Comparison of ENCODE assay signal across 1 cellular context in the genomic region with DNA sequence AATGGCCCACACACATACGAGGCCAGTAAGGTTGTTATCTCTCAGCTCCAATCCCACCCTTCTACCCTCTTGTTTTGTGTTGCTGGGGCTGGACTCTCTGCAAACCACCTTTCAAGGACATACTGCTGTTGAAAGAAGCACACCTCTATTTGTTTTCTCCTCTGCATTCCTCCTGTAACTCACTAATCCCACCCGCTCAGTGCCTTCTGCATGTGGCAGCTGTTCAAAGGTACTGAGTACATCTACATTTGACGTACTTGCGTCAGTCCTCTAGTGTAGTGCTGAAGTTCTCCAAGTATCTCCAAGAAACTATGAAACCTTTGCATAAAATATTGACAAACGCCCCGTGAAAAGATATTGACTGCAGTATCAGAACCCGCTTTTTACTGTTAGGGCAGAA.
TF ChIP-seq lines count a peak whose summit lies in the region.

No MANE protein-coding gene starts in this region.

TF ChIP-seq in HepG2, 621 proteins besides CTCF, POLR2A, EP300 and RAD21 (continued from another document):
- TF ChIP-seq, protein P1, sequence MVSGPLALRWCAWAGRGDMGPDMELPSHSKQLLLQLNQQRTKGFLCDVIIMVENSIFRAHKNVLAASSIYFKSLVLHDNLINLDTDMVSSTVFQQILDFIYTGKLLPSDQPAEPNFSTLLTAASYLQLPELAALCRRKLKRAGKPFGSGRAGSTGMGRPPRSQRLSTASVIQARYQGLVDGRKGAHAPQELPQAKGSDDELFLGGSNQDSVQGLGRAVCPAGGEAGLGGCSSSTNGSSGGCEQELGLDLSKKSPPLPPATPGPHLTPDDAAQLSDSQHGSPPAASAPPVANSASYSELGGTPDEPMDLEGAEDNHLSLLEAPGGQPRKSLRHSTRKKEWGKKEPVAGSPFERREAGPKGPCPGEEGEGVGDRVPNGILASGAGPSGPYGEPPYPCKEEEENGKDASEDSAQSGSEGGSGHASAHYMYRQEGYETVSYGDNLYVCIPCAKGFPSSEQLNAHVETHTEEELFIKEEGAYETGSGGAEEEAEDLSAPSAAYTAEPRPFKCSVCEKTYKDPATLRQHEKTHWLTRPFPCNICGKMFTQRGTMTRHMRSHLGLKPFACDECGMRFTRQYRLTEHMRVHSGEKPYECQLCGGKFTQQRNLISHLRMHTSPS (CRISPR knock-in tag; IDR thresholded peaks at IDR 0.05; ENCODE audit: low read depth), result no peak
- TF ChIP-seq ZNF543 (CRISPR knock-in tag; IDR thresholded peaks at IDR 0.05) (no peak), ZNF234 (CRISPR knock-in tag; conservative IDR thresholded peaks at IDR 0.05) (no peak), TOE1 (CRISPR knock-in tag; IDR thresholded peaks at IDR 0.05) (no peak), SOX13 (IDR thresholded peaks at IDR 0.05) (no peak), SOX13 (CRISPR knock-in tag; conservative IDR thresholded peaks at IDR 0.05 in 1 of 2, IDR thresholded peaks at IDR 0.05 in 1 of 2) (0 out of 4 replicates have a peak, but pooled peaks of 1 of the 2 experiments have one; percentile 5), ZNF335 (CRISPR knock-in tag; IDR thresholded peaks at IDR 0.05) (no peak), ZNF772 (CRISPR knock-in tag; IDR thresholded peaks at IDR 0.05) (no peak), ZNF883 (CRISPR knock-in tag; IDR thresholded peaks at IDR 0.05; ENCODE audit: not compliant biosample characterization) (no peak), PHF21A (CRISPR knock-in tag; IDR thresholded peaks at IDR 0.05) (no peak), RBAK (CRISPR knock-in tag; IDR thresholded peaks at IDR 0.05) (no peak), ZIK1 (CRISPR knock-in tag; IDR thresholded peaks at IDR 0.05; ENCODE audit: borderline replicate concordance, low read depth) (no peak), PCBP2 (optimal IDR thresholded peaks at IDR 0.05; ENCODE audit: low read depth, low read length, poor library complexity, severe bottlenecking) (no peak), GATAD2A (CRISPR knock-in tag; IDR thresholded peaks at IDR 0.05) (0 out of 2 replicates have a peak, but pooled peaks have one; percentile 17), ZNF232 (CRISPR knock-in tag; IDR thresholded peaks at IDR 0.05; ENCODE audit: borderline replicate concordance) (peak; percentile 100)
- TF ChIP-seq, protein P2, sequence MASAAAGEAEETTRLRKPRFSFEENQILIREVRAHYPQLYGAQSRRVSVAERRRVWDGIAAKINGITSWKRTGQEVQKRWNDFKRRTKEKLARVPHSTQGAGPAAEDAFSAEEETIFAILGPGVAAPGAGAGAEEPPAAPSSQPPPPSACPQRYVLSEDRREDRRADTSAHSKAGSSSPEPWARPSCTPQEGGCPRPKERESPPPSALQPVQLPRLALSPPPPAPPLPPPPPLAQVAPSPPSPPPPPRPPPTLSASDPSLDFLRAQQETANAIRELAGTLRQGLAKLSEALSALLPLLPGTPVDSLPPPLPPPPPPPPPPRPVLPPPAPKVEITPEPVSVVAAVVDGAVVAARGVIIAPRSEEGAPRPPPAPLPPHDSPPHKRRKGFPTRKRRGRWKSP (CRISPR knock-in tag; IDR thresholded peaks at IDR 0.05), result no peak
- TF ChIP-seq, protein P3, sequence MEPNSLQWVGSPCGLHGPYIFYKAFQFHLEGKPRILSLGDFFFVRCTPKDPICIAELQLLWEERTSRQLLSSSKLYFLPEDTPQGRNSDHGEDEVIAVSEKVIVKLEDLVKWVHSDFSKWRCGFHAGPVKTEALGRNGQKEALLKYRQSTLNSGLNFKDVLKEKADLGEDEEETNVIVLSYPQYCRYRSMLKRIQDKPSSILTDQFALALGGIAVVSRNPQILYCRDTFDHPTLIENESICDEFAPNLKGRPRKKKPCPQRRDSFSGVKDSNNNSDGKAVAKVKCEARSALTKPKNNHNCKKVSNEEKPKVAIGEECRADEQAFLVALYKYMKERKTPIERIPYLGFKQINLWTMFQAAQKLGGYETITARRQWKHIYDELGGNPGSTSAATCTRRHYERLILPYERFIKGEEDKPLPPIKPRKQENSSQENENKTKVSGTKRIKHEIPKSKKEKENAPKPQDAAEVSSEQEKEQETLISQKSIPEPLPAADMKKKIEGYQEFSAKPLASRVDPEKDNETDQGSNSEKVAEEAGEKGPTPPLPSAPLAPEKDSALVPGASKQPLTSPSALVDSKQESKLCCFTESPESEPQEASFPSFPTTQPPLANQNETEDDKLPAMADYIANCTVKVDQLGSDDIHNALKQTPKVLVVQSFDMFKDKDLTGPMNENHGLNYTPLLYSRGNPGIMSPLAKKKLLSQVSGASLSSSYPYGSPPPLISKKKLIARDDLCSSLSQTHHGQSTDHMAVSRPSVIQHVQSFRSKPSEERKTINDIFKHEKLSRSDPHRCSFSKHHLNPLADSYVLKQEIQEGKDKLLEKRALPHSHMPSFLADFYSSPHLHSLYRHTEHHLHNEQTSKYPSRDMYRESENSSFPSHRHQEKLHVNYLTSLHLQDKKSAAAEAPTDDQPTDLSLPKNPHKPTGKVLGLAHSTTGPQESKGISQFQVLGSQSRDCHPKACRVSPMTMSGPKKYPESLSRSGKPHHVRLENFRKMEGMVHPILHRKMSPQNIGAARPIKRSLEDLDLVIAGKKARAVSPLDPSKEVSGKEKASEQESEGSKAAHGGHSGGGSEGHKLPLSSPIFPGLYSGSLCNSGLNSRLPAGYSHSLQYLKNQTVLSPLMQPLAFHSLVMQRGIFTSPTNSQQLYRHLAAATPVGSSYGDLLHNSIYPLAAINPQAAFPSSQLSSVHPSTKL (CRISPR knock-in tag; IDR thresholded peaks at IDR 0.05), result 0 out of 2 replicates have a peak, but pooled peaks have one; percentile 13
- TF ChIP-seq, protein P4, sequence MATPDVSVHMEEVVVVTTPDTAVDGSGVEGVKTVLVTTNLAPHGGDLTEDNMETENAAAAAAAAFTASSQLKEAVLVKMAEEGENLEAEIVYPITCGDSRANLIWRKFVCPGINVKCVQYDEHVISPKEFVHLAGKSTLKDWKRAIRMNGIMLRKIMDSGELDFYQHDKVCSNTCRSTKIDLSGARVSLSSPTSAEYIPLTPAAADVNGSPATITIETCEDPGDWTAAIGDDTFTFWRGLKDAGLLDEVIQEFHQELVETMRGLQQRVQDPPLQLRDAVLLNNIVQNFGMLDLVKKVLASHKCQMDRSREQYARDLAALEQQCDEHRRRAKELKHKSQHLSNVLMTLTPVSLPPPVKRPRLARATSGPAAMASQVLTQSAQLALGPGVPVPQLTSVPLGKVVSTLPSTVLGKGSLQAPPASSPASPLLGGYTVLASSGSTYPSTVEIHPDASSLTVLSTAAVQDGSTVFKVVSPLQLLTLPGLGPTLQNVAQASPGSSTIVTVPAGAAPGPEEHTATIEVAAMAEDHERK (CRISPR knock-in tag; IDR thresholded peaks at IDR 0.05; ENCODE audit: low read depth), result no peak
- TF ChIP-seq, protein P5, sequence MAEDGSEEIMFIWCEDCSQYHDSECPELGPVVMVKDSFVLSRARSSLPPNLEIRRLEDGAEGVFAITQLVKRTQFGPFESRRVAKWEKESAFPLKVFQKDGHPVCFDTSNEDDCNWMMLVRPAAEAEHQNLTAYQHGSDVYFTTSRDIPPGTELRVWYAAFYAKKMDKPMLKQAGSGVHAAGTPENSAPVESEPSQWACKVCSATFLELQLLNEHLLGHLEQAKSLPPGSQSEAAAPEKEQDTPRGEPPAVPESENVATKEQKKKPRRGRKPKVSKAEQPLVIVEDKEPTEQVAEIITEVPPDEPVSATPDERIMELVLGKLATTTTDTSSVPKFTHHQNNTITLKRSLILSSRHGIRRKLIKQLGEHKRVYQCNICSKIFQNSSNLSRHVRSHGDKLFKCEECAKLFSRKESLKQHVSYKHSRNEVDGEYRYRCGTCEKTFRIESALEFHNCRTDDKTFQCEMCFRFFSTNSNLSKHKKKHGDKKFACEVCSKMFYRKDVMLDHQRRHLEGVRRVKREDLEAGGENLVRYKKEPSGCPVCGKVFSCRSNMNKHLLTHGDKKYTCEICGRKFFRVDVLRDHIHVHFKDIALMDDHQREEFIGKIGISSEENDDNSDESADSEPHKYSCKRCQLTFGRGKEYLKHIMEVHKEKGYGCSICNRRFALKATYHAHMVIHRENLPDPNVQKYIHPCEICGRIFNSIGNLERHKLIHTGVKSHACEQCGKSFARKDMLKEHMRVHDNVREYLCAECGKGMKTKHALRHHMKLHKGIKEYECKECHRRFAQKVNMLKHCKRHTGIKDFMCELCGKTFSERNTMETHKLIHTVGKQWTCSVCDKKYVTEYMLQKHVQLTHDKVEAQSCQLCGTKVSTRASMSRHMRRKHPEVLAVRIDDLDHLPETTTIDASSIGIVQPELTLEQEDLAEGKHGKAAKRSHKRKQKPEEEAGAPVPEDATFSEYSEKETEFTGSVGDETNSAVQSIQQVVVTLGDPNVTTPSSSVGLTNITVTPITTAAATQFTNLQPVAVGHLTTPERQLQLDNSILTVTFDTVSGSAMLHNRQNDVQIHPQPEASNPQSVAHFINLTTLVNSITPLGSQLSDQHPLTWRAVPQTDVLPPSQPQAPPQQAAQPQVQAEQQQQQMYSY (CRISPR knock-in tag; IDR thresholded peaks at IDR 0.05), result no peak
- TF ChIP-seq, protein P6, sequence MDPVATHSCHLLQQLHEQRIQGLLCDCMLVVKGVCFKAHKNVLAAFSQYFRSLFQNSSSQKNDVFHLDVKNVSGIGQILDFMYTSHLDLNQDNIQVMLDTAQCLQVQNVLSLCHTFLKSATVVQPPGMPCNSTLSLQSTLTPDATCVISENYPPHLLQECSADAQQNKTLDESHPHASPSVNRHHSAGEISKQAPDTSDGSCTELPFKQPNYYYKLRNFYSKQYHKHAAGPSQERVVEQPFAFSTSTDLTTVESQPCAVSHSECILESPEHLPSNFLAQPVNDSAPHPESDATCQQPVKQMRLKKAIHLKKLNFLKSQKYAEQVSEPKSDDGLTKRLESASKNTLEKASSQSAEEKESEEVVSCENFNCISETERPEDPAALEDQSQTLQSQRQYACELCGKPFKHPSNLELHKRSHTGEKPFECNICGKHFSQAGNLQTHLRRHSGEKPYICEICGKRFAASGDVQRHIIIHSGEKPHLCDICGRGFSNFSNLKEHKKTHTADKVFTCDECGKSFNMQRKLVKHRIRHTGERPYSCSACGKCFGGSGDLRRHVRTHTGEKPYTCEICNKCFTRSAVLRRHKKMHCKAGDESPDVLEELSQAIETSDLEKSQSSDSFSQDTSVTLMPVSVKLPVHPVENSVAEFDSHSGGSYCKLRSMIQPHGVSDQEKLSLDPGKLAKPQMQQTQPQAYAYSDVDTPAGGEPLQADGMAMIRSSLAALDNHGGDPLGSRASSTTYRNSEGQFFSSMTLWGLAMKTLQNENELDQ (CRISPR knock-in tag; IDR thresholded peaks at IDR 0.05; ENCODE audit: borderline replicate concordance), result no peak
- TF ChIP-seq, protein P7, sequence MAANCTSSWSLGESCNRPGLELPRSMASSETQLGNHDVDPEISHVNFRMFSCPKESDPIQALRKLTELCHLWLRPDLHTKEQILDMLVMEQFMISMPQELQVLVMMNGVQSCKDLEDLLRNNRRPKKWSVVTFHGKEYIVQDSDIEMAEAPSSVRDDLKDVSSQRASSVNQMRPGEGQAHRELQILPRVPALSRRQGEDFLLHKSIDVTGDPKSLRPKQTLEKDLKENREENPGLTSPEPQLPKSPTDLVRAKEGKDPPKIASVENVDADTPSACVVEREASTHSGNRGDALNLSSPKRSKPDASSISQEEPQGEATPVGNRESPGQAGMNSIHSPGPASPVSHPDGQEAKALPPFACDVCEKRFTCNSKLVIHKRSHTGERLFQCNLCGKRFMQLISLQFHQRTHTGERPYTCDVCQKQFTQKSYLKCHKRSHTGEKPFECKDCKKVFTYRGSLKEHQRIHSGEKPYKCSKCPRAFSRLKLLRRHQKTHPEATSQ (CRISPR knock-in tag; IDR thresholded peaks at IDR 0.05; ENCODE audit: borderline replicate concordance), result no peak
- TF ChIP-seq, protein P8, sequence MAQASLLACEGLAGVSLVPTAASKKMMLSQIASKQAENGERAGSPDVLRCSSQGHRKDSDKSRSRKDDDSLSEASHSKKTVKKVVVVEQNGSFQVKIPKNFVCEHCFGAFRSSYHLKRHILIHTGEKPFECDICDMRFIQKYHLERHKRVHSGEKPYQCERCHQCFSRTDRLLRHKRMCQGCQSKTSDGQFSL (CRISPR knock-in tag; IDR thresholded peaks at IDR 0.05), result no peak
- TF ChIP-seq, protein P9, sequence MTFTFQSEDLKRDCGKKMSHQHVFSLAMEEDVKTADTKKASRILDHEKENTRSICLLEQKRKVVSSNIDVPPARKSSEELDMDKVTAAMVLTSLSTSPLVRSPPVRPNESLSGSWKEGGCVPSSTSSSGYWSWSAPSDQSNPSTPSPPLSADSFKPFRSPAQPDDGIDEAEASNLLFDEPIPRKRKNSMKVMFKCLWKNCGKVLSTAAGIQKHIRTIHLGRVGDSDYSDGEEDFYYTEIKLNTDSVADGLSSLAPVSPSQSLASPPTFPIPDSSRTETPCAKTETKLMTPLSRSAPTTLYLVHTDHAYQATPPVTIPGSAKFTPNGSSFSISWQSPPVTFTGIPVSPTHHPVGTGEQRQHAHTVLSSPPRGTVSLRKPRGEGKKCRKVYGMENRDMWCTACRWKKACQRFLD (CRISPR knock-in tag; IDR thresholded peaks at IDR 0.05; ENCODE audit: borderline replicate concordance), result no peak
